27 cellular contexts compared by ENCODE assay signal in genomic region chr5:25744908-25745307, GRCh38.
"Had no signal": no experiment of that assay in that cellular context is flagged by ENCODE, and none has a peak within 500 bp of the region (broad histone marks: within the 10 kb centered on the region; RNA-seq: fewer than 3 reads in every experiment).

No MANE protein-coding gene starts in this region.

- H3K4me1 Mint-ChIP-seq: activated naive CD4-positive, alpha-beta T cell treated with anti-CD3 and anti-CD28 coated beads, Interleukin-2, amount 10 ng/mL, durations not matched to agents 7 days and 5 days; activated naive CD8-positive, alpha-beta T cell treated with anti-CD3 and anti-CD28 coated beads, Interleukin-2, amount 10 ng/mL, durations not matched to agents 7 days and 5 days; mesothelial cell of epicardium; naive B cell; nephron progenitor cell; stimulated activated naive B cell treated with anti-CD40 and anti-IgM and Interleukin-4, amounts not matched to agents 10 μg/mL and 1 μg/mL and 100 μg/mL, for 72 hours had no signal

- H3K9me3 Mint-ChIP-seq: activated naive CD8-positive, alpha-beta T cell treated with anti-CD3 and anti-CD28 coated beads, Interleukin-2, amount 10 ng/mL, durations not matched to agents 7 days and 5 days; nephron progenitor cell had no signal

- H3K9me3 ChIP-seq: left ventricle myocardium inferior, stomach, tibial artery, upper lobe of right lung had no signal

- H3K4me1 ChIP-seq: heart left ventricle, left ventricle myocardium inferior, stomach, tibial artery, upper lobe of right lung had no signal

- DNase-seq: activated CD4-positive, alpha-beta T cell treated with anti-CD3 and anti-CD28 coated beads for 4 hours; activated CD4-positive, alpha-beta T cell treated with anti-CD3 and anti-CD28 coated beads, Interleukin-2, amount 50 U/mL, for 48 hours; activated CD8-positive, alpha-beta memory T cell treated with anti-CD3 and anti-CD28 coated beads for 24 hours; activated gamma-delta T cell; activated naive CD4-positive, alpha-beta T cell treated with anti-CD3 and anti-CD28 coated beads, Interleukin-2, amount 10 ng/mL, durations not matched to agents 7 days and 5 days; activated naive CD8-positive, alpha-beta T cell treated with anti-CD3 and anti-CD28 coated beads, Interleukin-2, amount 10 ng/mL, durations not matched to agents 7 days and 5 days; activated T-cell treated with anti-CD3 and anti-CD28 coated beads, Interleukin-2, amount 50 U/mL, for 1 hour; amniotic stem cell; brain microvascular endothelial cell; dorsolateral prefrontal cortex; effector memory CD4-positive, alpha-beta T cell; foreskin fibroblast; heart left ventricle; left ventricle myocardium inferior; naive B cell; nephron progenitor cell; right cardiac atrium; stimulated activated CD4-positive, alpha-beta T cell treated with anti-CD3 and anti-CD28 coated beads, Interleukin-15, amount 100 ng/mL, for 24 hours; stimulated activated CD4-positive, alpha-beta T cell treated with anti-CD3 and anti-CD28 coated beads, Interleukin-2, amount 100 ng/mL, for 24 hours; stimulated activated naive B cell treated with anti-CD40 and anti-IgM and Interleukin-4, amounts not matched to agents 10 μg/mL and 1 μg/mL and 100 μg/mL, for 72 hours; stomach; T-helper 1 cell; tibial artery; upper lobe of right lung had no signal

- H3K27me3 Mint-ChIP-seq: activated naive CD4-positive, alpha-beta T cell treated with anti-CD3 and anti-CD28 coated beads, Interleukin-2, amount 10 ng/mL, durations not matched to agents 7 days and 5 days; activated naive CD8-positive, alpha-beta T cell treated with anti-CD3 and anti-CD28 coated beads, Interleukin-2, amount 10 ng/mL, durations not matched to agents 7 days and 5 days; naive B cell; stimulated activated naive B cell treated with anti-CD40 and anti-IgM and Interleukin-4, amounts not matched to agents 10 μg/mL and 1 μg/mL and 100 μg/mL, for 72 hours had no signal

- H3K4me3 Mint-ChIP-seq: activated naive CD4-positive, alpha-beta T cell treated with anti-CD3 and anti-CD28 coated beads, Interleukin-2, amount 10 ng/mL, durations not matched to agents 7 days and 5 days; activated naive CD8-positive, alpha-beta T cell treated with anti-CD3 and anti-CD28 coated beads, Interleukin-2, amount 10 ng/mL, durations not matched to agents 7 days and 5 days; activated T-helper 1 cell treated with anti-CD3 and anti-CD28 coated beads, Interleukin-12 subunit alpha, Interleukin-12 subunit beta, Interleukin-2, Interleukin-4 antibody, amounts not matched to agents 30 ng/mL and 10 ng/mL and 1 ng/mL, durations not matched to agents 14 hours and 24 hours and 36 hours; mesothelial cell of epicardium; naive B cell; nephron progenitor cell; stimulated activated naive B cell treated with anti-CD40 and anti-IgM and Interleukin-4, amounts not matched to agents 10 μg/mL and 1 μg/mL and 100 μg/mL, for 72 hours had no signal

- H3K4me3 ChIP-seq: coronary artery, dorsolateral prefrontal cortex, heart left ventricle, left ventricle myocardium inferior, stomach, tibial artery, upper lobe of right lung had no signal

- H3K36me3 ChIP-seq: brain microvascular endothelial cell, heart left ventricle, left ventricle myocardium inferior, stomach, tibial artery, upper lobe of right lung had no signal

- H3K27ac Mint-ChIP-seq: activated naive CD4-positive, alpha-beta T cell treated with anti-CD3 and anti-CD28 coated beads, Interleukin-2, amount 10 ng/mL, durations not matched to agents 7 days and 5 days; activated naive CD8-positive, alpha-beta T cell treated with anti-CD3 and anti-CD28 coated beads, Interleukin-2, amount 10 ng/mL, durations not matched to agents 7 days and 5 days; activated T-helper 1 cell treated with anti-CD3 and anti-CD28 coated beads, Interleukin-12 subunit alpha, Interleukin-12 subunit beta, Interleukin-2, Interleukin-4 antibody, amounts not matched to agents 30 ng/mL and 10 ng/mL and 1 ng/mL, durations not matched to agents 14 hours and 24 hours and 36 hours; mesothelial cell of epicardium; naive B cell; stimulated activated naive B cell treated with anti-CD40 and anti-IgM and Interleukin-4, amounts not matched to agents 10 μg/mL and 1 μg/mL and 100 μg/mL, for 72 hours had no signal

- H3K27me3 ChIP-seq: brain microvascular endothelial cell, dorsolateral prefrontal cortex, heart left ventricle, stomach, tibial artery, upper lobe of right lung had no signal

- H3K36me3 Mint-ChIP-seq: activated naive CD4-positive, alpha-beta T cell treated with anti-CD3 and anti-CD28 coated beads, Interleukin-2, amount 10 ng/mL, durations not matched to agents 7 days and 5 days; activated naive CD8-positive, alpha-beta T cell treated with anti-CD3 and anti-CD28 coated beads, Interleukin-2, amount 10 ng/mL, durations not matched to agents 7 days and 5 days; mesothelial cell of epicardium; naive B cell; stimulated activated naive B cell treated with anti-CD40 and anti-IgM and Interleukin-4, amounts not matched to agents 10 μg/mL and 1 μg/mL and 100 μg/mL, for 72 hours had no signal

- H3K27ac ChIP-seq: brain microvascular endothelial cell, coronary artery, dorsolateral prefrontal cortex, heart left ventricle, left ventricle myocardium inferior, stomach, tibial artery, upper lobe of right lung had no signal
